22 cellular contexts compared by ENCODE assay signal in the genomic region with DNA sequence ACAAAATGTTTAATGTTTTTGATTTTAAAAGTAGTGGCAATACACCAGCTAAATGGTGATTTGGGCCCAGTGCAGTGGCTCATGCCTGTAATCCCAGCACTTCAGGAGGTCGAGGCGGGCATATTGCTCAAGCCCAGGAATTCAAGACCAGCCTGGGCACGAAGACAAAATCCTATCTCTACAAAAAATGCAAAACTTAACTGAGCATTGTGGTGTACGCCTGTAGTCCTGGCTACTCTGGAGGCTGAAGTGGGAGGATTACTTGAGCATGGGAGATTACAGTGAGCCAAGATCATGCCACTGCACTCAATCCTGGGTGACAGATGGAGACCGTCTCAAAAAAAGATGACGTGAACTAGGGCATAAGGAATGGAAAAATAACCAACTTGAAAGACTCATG. TPM values are rescaled to one million over a fixed set of nuclear protein-coding genes. Genes with fewer than 3 reads are reported as not detected.
DNase-seq lines count a peak whose midpoint lies in the region; ATAC-seq, FAIRE-seq and TF ChIP-seq lines count a peak whose summit lies in the region.
"Had no signal": no experiment of that assay in that cellular context is flagged by ENCODE, and none has a peak within 500 bp of the region (broad histone marks: within the 10 kb centered on the region; RNA-seq: fewer than 3 reads in every experiment).

No MANE protein-coding gene starts in this region.

- H3K36me3 ChIP-seq in Karpas-422 (ENCODE audit: insufficient read depth, low read length) (peaks cover 29% of the 10 kb centered on the region), K562 (ENCODE audit: control insufficient read depth, insufficient read depth, low read length) (peaks cover 46% of the 10 kb centered on the region), smooth muscle cell (ENCODE audit: low read depth) (no peaks in the 10 kb centered on the region), upper lobe of left lung (peaks cover 4 to 21% (median 8%) of the 10 kb centered on the region in 4 donors), GM23248 (ENCODE audit: low read depth) (peaks cover 18% of the 10 kb centered on the region)

- POLR2A ChIA-PET in K562 (lab: Yijun Ruan, JAX) = interaction anchor here (0.9 kb wide), 1 partner anchor 154 kb away, joined by 3 read pairs; no protein-coding TSS in a partner anchor

- peaks cover 3% of the 10 kb centered on the region for H3K9me1 ChIP-seq in K562 (ENCODE audit: control insufficient read depth, insufficient read depth, low read length)

- peaks cover 88% of the 10 kb centered on the region for H3K36me3 Mint-ChIP-seq in activated T-cell treated with anti-CD3 and anti-CD28 coated beads, Interleukin-2, amount 50 U/mL, for 24 hours (ENCODE audit: low read depth)
- peaks cover 7 to 20% of the 10 kb centered on the region in 2 donors for H3K36me3 Mint-ChIP-seq in activated T-cell treated with anti-CD3 and anti-CD28 coated beads, Interleukin-2, amount 50 U/mL, for 72 hours (ENCODE audit: insufficient read depth in 2 of 2)

- ATAC-seq in activated T-cell treated with anti-CD3 and anti-CD28 coated beads, Interleukin-2, amount 50 U/mL, for 72 hours (replicated peaks in 1 of 2) = no peak
- ATAC-seq in K562 = no peak
- ATAC-seq in upper lobe of left lung (ENCODE audit: low FRiP score in 2 of 2) = no peak
- ATAC-seq: heart left ventricle, Panc1, psoas muscle had no signal

- H3K4me1 ChIP-seq in Karpas-422 (ENCODE audit: low read length) (peaks cover 27% of the 10 kb centered on the region), K562 (replicated peaks in 1 of 2; ENCODE audit: control insufficient read depth in 2 of 2, insufficient read depth in 2 of 2, low read length in 2 of 2) (peaks cover 0 to 6% of the 10 kb centered on the region in 2 experiments; a peak in 4 of 5 replicates), smooth muscle cell (ENCODE audit: low read depth) (peaks cover 14% of the 10 kb centered on the region), upper lobe of left lung (peaks cover 11 to 14% (median 12%) of the 10 kb centered on the region in 4 donors), GM23248 (ENCODE audit: insufficient read depth) (peaks cover 24% of the 10 kb centered on the region)
- H3K4me1 ChIP-seq: SJCRH30 had no signal

- peak overlapping the region; percentile 68 for H3K27ac Mint-ChIP-seq in activated T-cell treated with anti-CD3 and anti-CD28 coated beads, Interleukin-2, amount 50 U/mL, for 24 hours
- H3K27ac Mint-ChIP-seq in activated T-cell treated with anti-CD3 and anti-CD28 coated beads, Interleukin-2, amount 50 U/mL, for 72 hours = no peak overlapping the region
- H3K27ac Mint-ChIP-seq: activated CD4-positive, alpha-beta T cell treated with anti-CD3 and anti-CD28 coated beads, Interleukin-2, amount 10 ng/mL, durations not matched to agents 7 days and 5 days; memory B cell had no signal

- H3F3A ChIP-seq in smooth muscle cell (ENCODE audit: low read depth) (peaks cover 18% of the 10 kb centered on the region), GM23248 (ENCODE audit: insufficient read depth) (peaks cover 51% of the 10 kb centered on the region)

- FAIRE-seq in K562 (lab: Jason Lieb, UNC) = peak; percentile 61
- FAIRE-seq: GM12891 had no signal

- TF ChIP-seq CTCF in K562 (IDR thresholded peaks at IDR 0.05 in 2 of 3, conservative IDR thresholded peaks at IDR 0.05 in 1 of 3; ENCODE audit: insufficient read depth in 2 of 3, low read depth in 1 of 3, low read length in 3 of 3) = no peak
- TF ChIP-seq CTCF in smooth muscle cell (IDR thresholded peaks at IDR 0.05; ENCODE audit: borderline replicate concordance, insufficient read depth, poor library complexity, severe bottlenecking) = no peak
- no peak for TF ChIP-seq CTCF in upper lobe of left lung (IDR thresholded peaks at IDR 0.05)

- no peak for TF ChIP-seq EP300 in K562 (IDR thresholded peaks at IDR 0.05; ENCODE audit: low read length)
- no peak for TF ChIP-seq EP300 in upper lobe of left lung (IDR thresholded peaks at IDR 0.05)

- peaks cover 72% of the 10 kb centered on the region for H3K79me2 ChIP-seq in Karpas-422 (ENCODE audit: low read length)
- H3K79me2 ChIP-seq in K562 (ENCODE audit: control insufficient read depth, insufficient read depth, low read length) = peaks cover 56% of the 10 kb centered on the region
- peaks cover 22% of the 10 kb centered on the region for H3K79me2 ChIP-seq in smooth muscle cell (ENCODE audit: low read depth)
- peaks cover 57% of the 10 kb centered on the region for H3K79me2 ChIP-seq in GM23248 (ENCODE audit: insufficient read depth)

- H3K4me2 ChIP-seq in Karpas-422 (ENCODE audit: low read depth, low read length, poor library complexity, severe bottlenecking) (no peak overlapping the region), K562 (ENCODE audit: insufficient read depth, low read length) (no peak overlapping the region), smooth muscle cell (no peak overlapping the region), GM23248 (ENCODE audit: unreplicated experiment) (no peak overlapping the region)
- H3K4me2 ChIP-seq: BLaER1 had no signal

- BruUV-seq in K562 (replicated peaks; lab: Mats Ljungman, UMichigan) = no TSS peak

- CTCF ChIA-PET in K562 (lab: Yijun Ruan, JAX; ENCODE audit: low intra/inter-chr PET ratio) = no interaction called here

- WGBS in K562 (ENCODE audit: insufficient coverage, low coverage, missing lambda C conversion rate) = 70% methylated on average over 5 of the region's 6 CpGs
- 89% methylated on average over 6 of the region's 6 CpGs for WGBS in smooth muscle cell (ENCODE audit: low lambda C conversion rate)
- WGBS in upper lobe of left lung, 2 donors = 92 to 93% methylated on average over 6 of the region's 6 CpGs
- WGBS in GM23248 (ENCODE audit: low coverage in 1 of 2, low lambda C conversion rate in 2 of 2, missing lambda C conversion rate in 2 of 2), 2 experiments = 92% methylated on average over 6 of the region's 6 CpGs

- H3K27me3 ChIP-seq in Karpas-422 (ENCODE audit: low read length) (no peaks in the 10 kb centered on the region), K562 (ENCODE audit: control insufficient read depth in 2 of 2, insufficient read depth in 2 of 2, low read length in 2 of 2) (no peaks in the 10 kb centered on the region), smooth muscle cell (ENCODE audit: low read depth) (no peaks in the 10 kb centered on the region), upper lobe of left lung (no peaks in the 10 kb centered on the region), GM23248 (replicated peaks; ENCODE audit: insufficient read depth) (no peaks in the 10 kb centered on the region)
- H3K27me3 ChIP-seq: BLaER1, heart left ventricle, SJCRH30 had no signal

- TF ChIP-seq POLR2A in K562 (conservative IDR thresholded peaks at IDR 0.05) = no peak
- no peak for TF ChIP-seq POLR2A in upper lobe of left lung (IDR thresholded peaks at IDR 0.05)

- peaks cover 39% of the 10 kb centered on the region for H3K4me1 Mint-ChIP-seq in activated T-cell treated with anti-CD3 and anti-CD28 coated beads, Interleukin-2, amount 50 U/mL, for 24 hours (ENCODE audit: low read depth)
- H3K4me1 Mint-ChIP-seq in activated T-cell treated with anti-CD3 and anti-CD28 coated beads, Interleukin-2, amount 50 U/mL, for 72 hours (ENCODE audit: low read depth) = peaks cover 33% of the 10 kb centered on the region

- DNase-seq in activated T-cell treated with anti-CD3 and anti-CD28 coated beads, Interleukin-2, amount 50 U/mL, for 24 hours = no peak
- no peak for DNase-seq in activated T-cell treated with anti-CD3 and anti-CD28 coated beads, Interleukin-2, amount 50 U/mL, for 72 hours
- peak; percentile 40 for DNase-seq in Karpas-422
- DNase-seq in K562 (ENCODE audit: extremely low read depth in 1 of 4, low spot score in 3 of 4) = no peak
- no peak for DNase-seq in smooth muscle cell (lab: John Stamatoyannopoulos, UW; ENCODE audit: unreplicated experiment)
- DNase-seq in NCI-H128 (lab: John Stamatoyannopoulos, UW; ENCODE audit: unreplicated experiment) = no peak
- no peak for DNase-seq in upper lobe of left lung
- DNase-seq in GM23248 = no peak
- DNase-seq: activated CD4-positive, alpha-beta T cell treated with anti-CD3 and anti-CD28 coated beads, Interleukin-2, amount 10 ng/mL, durations not matched to agents 7 days and 5 days; H9; heart left ventricle; NCI-H1048; NCI-H2029; psoas muscle; SJCRH30; stimulated activated CD8-positive, alpha-beta memory T cell treated with anti-CD3 and anti-CD28 coated beads, Interleukin-4, amount 100 ng/mL, for 48 hours; T-helper 1 cell had no signal

- H3K9ac ChIP-seq in Karpas-422 (ENCODE audit: low read length) (no peak overlapping the region), K562 (ENCODE audit: insufficient read depth in 1 of 2, low read depth in 2 of 2, low read length in 2 of 2) (no peak overlapping the region), smooth muscle cell (ENCODE audit: low read depth) (no peak overlapping the region), GM23248 (no peak overlapping the region)
- H3K9ac ChIP-seq: BLaER1 had no signal

- no peaks in the 10 kb centered on the region for H3K9me2 ChIP-seq in Karpas-422 (replicated peaks; ENCODE audit: insufficient read depth, low read length)
- no peaks in the 10 kb centered on the region for H3K9me2 ChIP-seq in GM23248 (ENCODE audit: insufficient read depth)

- intact Hi-C loops in K562 (cut with micrococcal nuclease) = no loop called here

- H3K27ac ChIP-seq in Karpas-422 (ENCODE audit: low read length) = no peak overlapping the region
- H3K27ac ChIP-seq in K562 (ENCODE audit: extremely low read depth, low read depth, low read length) = no peak overlapping the region
- peak overlapping the region; percentile 23 for H3K27ac ChIP-seq in smooth muscle cell (ENCODE audit: low read depth)
- no peak overlapping the region for H3K27ac ChIP-seq in upper lobe of left lung
- H3K27ac ChIP-seq in GM23248 = no peak overlapping the region
- H3K27ac ChIP-seq: BLaER1, heart left ventricle, psoas muscle, SJCRH30 had no signal

- TF ChIP-seq RAD21 in K562 (CRISPR knock-in tag; conservative IDR thresholded peaks at IDR 0.05 in 1 of 2, IDR thresholded peaks at IDR 0.05 in 1 of 2) = no peak

- no peak overlapping the region for H3K4me3 Mint-ChIP-seq in activated T-cell treated with anti-CD3 and anti-CD28 coated beads, Interleukin-2, amount 50 U/mL, for 24 hours
- no peak overlapping the region for H3K4me3 Mint-ChIP-seq in activated T-cell treated with anti-CD3 and anti-CD28 coated beads, Interleukin-2, amount 50 U/mL, for 72 hours
- H3K4me3 Mint-ChIP-seq: activated CD4-positive, alpha-beta T cell treated with anti-CD3 and anti-CD28 coated beads, Interleukin-2, amount 10 ng/mL, durations not matched to agents 7 days and 5 days; H9; memory B cell; type B pancreatic cell had no signal

- H2AFZ ChIP-seq in Karpas-422 (ENCODE audit: low read length) (no peak overlapping the region), K562 (ENCODE audit: low read depth, low read length) (no peak overlapping the region), smooth muscle cell (ENCODE audit: low read depth) (no peak overlapping the region), GM23248 (no peak overlapping the region)

- H3K9me3 ChIP-seq in Karpas-422 (ENCODE audit: low read length) = no peaks in the 10 kb centered on the region
- no peaks in the 10 kb centered on the region for H3K9me3 ChIP-seq in K562 (replicated peaks; ENCODE audit: control insufficient read depth, insufficient read depth, low read depth, low read length)
- no peaks in the 10 kb centered on the region for H3K9me3 ChIP-seq in smooth muscle cell (replicated peaks; ENCODE audit: low read depth)
- H3K9me3 ChIP-seq in upper lobe of left lung = no peaks in the 10 kb centered on the region
- H3K9me3 ChIP-seq in GM23248 (ENCODE audit: low read depth) = no peaks in the 10 kb centered on the region
- H3K9me3 ChIP-seq: BLaER1, heart left ventricle, psoas muscle, SJCRH30 had no signal

- no peaks in the 10 kb centered on the region for H3K27me3 Mint-ChIP-seq in activated T-cell treated with anti-CD3 and anti-CD28 coated beads, Interleukin-2, amount 50 U/mL, for 24 hours
- H3K27me3 Mint-ChIP-seq in activated T-cell treated with anti-CD3 and anti-CD28 coated beads, Interleukin-2, amount 50 U/mL, for 72 hours (ENCODE audit: low read depth) = no peaks in the 10 kb centered on the region
- H3K27me3 Mint-ChIP-seq: activated CD4-positive, alpha-beta T cell treated with anti-CD3 and anti-CD28 coated beads, Interleukin-2, amount 10 ng/mL, durations not matched to agents 7 days and 5 days; memory B cell; type B pancreatic cell had no signal

- H3K9me3 Mint-ChIP-seq in activated T-cell treated with anti-CD3 and anti-CD28 coated beads, Interleukin-2, amount 50 U/mL, for 24 hours = no peaks in the 10 kb centered on the region
- no peaks in the 10 kb centered on the region for H3K9me3 Mint-ChIP-seq in activated T-cell treated with anti-CD3 and anti-CD28 coated beads, Interleukin-2, amount 50 U/mL, for 72 hours
- H3K9me3 Mint-ChIP-seq: activated CD4-positive, alpha-beta T cell treated with anti-CD3 and anti-CD28 coated beads, Interleukin-2, amount 10 ng/mL, durations not matched to agents 7 days and 5 days; H9; memory B cell; type B pancreatic cell had no signal

- in situ Hi-C loops in K562 (cut with MboI) = no loop called here
- in situ Hi-C loops in GM23248 (cut with MboI) = no loop called here

- H3K4me3 ChIP-seq in Karpas-422 (ENCODE audit: low read length) = no peak overlapping the region
- H3K4me3 ChIP-seq in K562 = no peak overlapping the region
- H3K4me3 ChIP-seq in smooth muscle cell = no peak overlapping the region
- H3K4me3 ChIP-seq in upper lobe of left lung = no peak overlapping the region
- no peak overlapping the region for H3K4me3 ChIP-seq in GM23248
- H3K4me3 ChIP-seq: BLaER1, heart left ventricle, psoas muscle, SJCRH30 had no signal

- H4K20me1 ChIP-seq in Karpas-422 (ENCODE audit: insufficient read depth, low read depth, low read length) = peaks cover 24% of the 10 kb centered on the region
- no peaks in the 10 kb centered on the region; the same call in 1 of the 2 replicates for H4K20me1 ChIP-seq in K562 (replicated peaks; ENCODE audit: control insufficient read depth, insufficient read depth, low read length)
- H4K20me1 ChIP-seq in smooth muscle cell (ENCODE audit: low read depth) = peaks cover 30% of the 10 kb centered on the region
- no peaks in the 10 kb centered on the region for H4K20me1 ChIP-seq in GM23248 (ENCODE audit: insufficient read depth)

RNA-seq across cellular contexts. Expression of a gene that starts 4.7 kb away (rescaled TPM):
- total RNA-seq in activated T-cell treated with anti-CD3 and anti-CD28 coated beads, Interleukin-2, amount 50 U/mL, for 72 hours = 100 to 1,000 TPM; 217 to 225 TPM
- total RNA-seq in Karpas-422 (2014; rRNA removed; shearing (Covaris generic); ENCODE audit: low replicate concordance) = 396 and 770 TPM in 2 replicates
- total RNA-seq in K562 (2011; cell fraction: chromatin; rRNA removed; ENCODE audit: low replicate concordance) = 16.2 and 23.7 TPM in 2 replicates
- total RNA-seq in K562 (2011; cell fraction: nucleolus; rRNA removed) = 13.3 and 18.2 TPM in 2 replicates
- total RNA-seq in K562 (2011; cell fraction: nucleoplasm; rRNA removed) = 29.0 and 31.3 TPM in 2 replicates
- total RNA-seq in K562 (2014; rRNA removed) (270 and 365 TPM in 2 replicates), K562 (2014; rRNA removed; fragmentation: Illumina TruSeq; extraction: Trizol) (358 and 392 TPM in 2 replicates), K562 (2015; rRNA removed; fragmentation: Illumina TruSeq; extraction: Trizol) (329 and 335 TPM in 2 replicates), K562 (2021) (139 and 146 TPM in 2 replicates), smooth muscle cell (197 and 228 TPM in 2 replicates), upper lobe of left lung (100 to 1,000 TPM in 5 of 6 donors, 10 to 100 TPM in 1; 98.0 to 264 (median 171) TPM)
- polyA plus RNA-seq in K562 (2011; rRNA removed) (131 and 189 TPM in 2 replicates), K562 (2014; fragmentation: Illumina TruSeq; extraction: Trizol) (360 and 378 TPM in 2 replicates), K562 (2014; fragmentation: Nextera tagmentation; extraction: Ambion mirVana) (100 to 1,000 TPM; 625 to 674 TPM), K562 (2014; rRNA removed) (354 and 366 TPM in 2 replicates), smooth muscle cell (279 and 292 TPM in 2 replicates), GM23248 (2016; fragmentation: Nextera tagmentation; extraction: Ambion mirVana) (240 and 253 TPM in 2 replicates)
- 41.7 and 104 TPM in 2 replicates for polyA plus RNA-seq in K562 (2011; cell fraction: cytosol; rRNA removed)
- 25.6 and 49.4 TPM in 2 replicates for polyA plus RNA-seq in K562 (2011; cell fraction: nucleus; rRNA removed)
- 211 and 413 TPM in 2 replicates for polyA plus RNA-seq in K562 (2012)
- 220 and 225 TPM in 2 replicates for polyA minus RNA-seq in K562 (2011; rRNA and poly(A)+ RNA removed)
- polyA minus RNA-seq in K562 (2011; cell fraction: cytosol; rRNA and poly(A)+ RNA removed) = 38.2 and 45.7 TPM in 2 replicates
- 7.0 and 20.1 TPM in 2 replicates for polyA minus RNA-seq in K562 (2011; cell fraction: nucleus; rRNA and poly(A)+ RNA removed)
- total RNA-seq in GM23248 (2014; rRNA removed; shearing (Covaris generic)) = 89.8 and 92.5 TPM in 2 replicates

RNA-seq across cellular contexts. Expression of a gene that starts 4.8 kb away (rescaled TPM):
- total RNA-seq in activated T-cell treated with anti-CD3 and anti-CD28 coated beads, Interleukin-2, amount 50 U/mL, for 72 hours = 10 to 100 TPM; 41.6 to 52.7 TPM
- 74.0 and 82.5 TPM in 2 replicates for total RNA-seq in Karpas-422 (2014; rRNA removed; shearing (Covaris generic); ENCODE audit: low replicate concordance)
- 18.8 and 20.9 TPM in 2 replicates for total RNA-seq in K562 (2011; cell fraction: chromatin; rRNA removed; ENCODE audit: low replicate concordance)
- total RNA-seq in K562 (2011; cell fraction: nucleolus; rRNA removed) = 27.7 and 29.3 TPM in 2 replicates
- total RNA-seq in K562 (2011; cell fraction: nucleoplasm; rRNA removed) = 23.7 and 24.6 TPM in 2 replicates
- 29.7 and 30.2 TPM in 2 replicates for total RNA-seq in K562 (2014; rRNA removed)
- total RNA-seq in K562 (2014; rRNA removed; fragmentation: Illumina TruSeq; extraction: Trizol) = 24.9 and 26.9 TPM in 2 replicates
- 30.7 and 31.0 TPM in 2 replicates for total RNA-seq in K562 (2015; rRNA removed; fragmentation: Illumina TruSeq; extraction: Trizol)
- total RNA-seq in K562 (2021) = 32.3 and 33.3 TPM in 2 replicates
- 14.0 and 19.2 TPM in 2 replicates for polyA plus RNA-seq in K562 (2011; rRNA removed)
- 12.4 and 16.7 TPM in 2 replicates for polyA plus RNA-seq in K562 (2011; cell fraction: cytosol; rRNA removed)
- 8.5 and 8.7 TPM in 2 replicates for polyA plus RNA-seq in K562 (2011; cell fraction: nucleus; rRNA removed)
- 11.9 and 21.0 TPM in 2 replicates for polyA plus RNA-seq in K562 (2012)
- 20.4 and 24.4 TPM in 2 replicates for polyA plus RNA-seq in K562 (2014; fragmentation: Illumina TruSeq; extraction: Trizol)
- polyA plus RNA-seq in K562 (2014; fragmentation: Nextera tagmentation; extraction: Ambion mirVana) = under 1 TPM in 1 of 2 experiments, not detected in 1; 0.03 TPM
- polyA plus RNA-seq in K562 (2014; rRNA removed) = 18.8 and 20.9 TPM in 2 replicates
- 23.8 and 24.6 TPM in 2 replicates for polyA minus RNA-seq in K562 (2011; rRNA and poly(A)+ RNA removed)
- polyA minus RNA-seq in K562 (2011; cell fraction: cytosol; rRNA and poly(A)+ RNA removed) = 12.2 and 13.4 TPM in 2 replicates
- polyA minus RNA-seq in K562 (2011; cell fraction: nucleus; rRNA and poly(A)+ RNA removed) = 7.8 and 15.9 TPM in 2 replicates
- total RNA-seq in smooth muscle cell = 48.9 and 50.9 TPM in 2 replicates
- 35.6 and 41.0 TPM in 2 replicates for polyA plus RNA-seq in smooth muscle cell
- total RNA-seq in upper lobe of left lung = 10 to 100 TPM; 14.7 to 41.7 (median 25.5) TPM
- 92.9 and 105 TPM in 2 replicates for total RNA-seq in GM23248 (2014; rRNA removed; shearing (Covaris generic))
- polyA plus RNA-seq in GM23248 (2016; fragmentation: Nextera tagmentation; extraction: Ambion mirVana) = 40.2 and 41.9 TPM in 2 replicates

RNA-seq across cellular contexts. Expression of a gene that starts 17.0 kb away (rescaled TPM):
- total RNA-seq in activated T-cell treated with anti-CD3 and anti-CD28 coated beads, Interleukin-2, amount 50 U/mL, for 72 hours = 10 to 100 TPM; 44.1 to 53.1 TPM
- total RNA-seq in Karpas-422 (2014; rRNA removed; shearing (Covaris generic); ENCODE audit: low replicate concordance) = 62.1 and 75.1 TPM in 2 replicates
- total RNA-seq in K562 (2011; cell fraction: chromatin; rRNA removed; ENCODE audit: low replicate concordance) = 19.6 and 52.5 TPM in 2 replicates
- 11.5 and 18.7 TPM in 2 replicates for total RNA-seq in K562 (2011; cell fraction: nucleolus; rRNA removed)
- total RNA-seq in K562 (2011; cell fraction: nucleoplasm; rRNA removed) = 26.2 and 30.9 TPM in 2 replicates
- 34.0 and 34.8 TPM in 2 replicates for total RNA-seq in K562 (2014; rRNA removed)
- 29.0 and 33.9 TPM in 2 replicates for total RNA-seq in K562 (2014; rRNA removed; fragmentation: Illumina TruSeq; extraction: Trizol)
- total RNA-seq in K562 (2015; rRNA removed; fragmentation: Illumina TruSeq; extraction: Trizol) = 33.6 and 36.4 TPM in 2 replicates
- total RNA-seq in K562 (2021) = 30.7 and 35.3 TPM in 2 replicates
- 25.1 and 31.8 TPM in 2 replicates for polyA plus RNA-seq in K562 (2011; rRNA removed)
- 11.3 and 20.1 TPM in 2 replicates for polyA plus RNA-seq in K562 (2011; cell fraction: cytosol; rRNA removed)
- polyA plus RNA-seq in K562 (2011; cell fraction: nucleus; rRNA removed) = 9.1 and 11.2 TPM in 2 replicates
- 19.6 and 26.4 TPM in 2 replicates for polyA plus RNA-seq in K562 (2012)
- polyA plus RNA-seq in K562 (2014; fragmentation: Illumina TruSeq; extraction: Trizol) = 26.5 and 31.8 TPM in 2 replicates
- 10 to 100 TPM; 56.5 to 58.1 TPM for polyA plus RNA-seq in K562 (2014; fragmentation: Nextera tagmentation; extraction: Ambion mirVana)
- polyA plus RNA-seq in K562 (2014; rRNA removed) = 29.3 and 34.7 TPM in 2 replicates
- 21.7 and 23.9 TPM in 2 replicates for polyA minus RNA-seq in K562 (2011; rRNA and poly(A)+ RNA removed)
- 6.6 and 7.9 TPM in 2 replicates for polyA minus RNA-seq in K562 (2011; cell fraction: cytosol; rRNA and poly(A)+ RNA removed)
- 9.6 and 15.3 TPM in 2 replicates for polyA minus RNA-seq in K562 (2011; cell fraction: nucleus; rRNA and poly(A)+ RNA removed)
- total RNA-seq in smooth muscle cell = 12.9 and 18.7 TPM in 2 replicates
- 14.7 and 15.7 TPM in 2 replicates for polyA plus RNA-seq in smooth muscle cell
- total RNA-seq in upper lobe of left lung = 10 to 100 TPM in 1 of 6 donors, 1 to 10 TPM in 5; 1.6 to 13.6 (median 8.1) TPM
- 9.6 and 12.0 TPM in 2 replicates for total RNA-seq in GM23248 (2014; rRNA removed; shearing (Covaris generic))
- 14.6 and 17.5 TPM in 2 replicates for polyA plus RNA-seq in GM23248 (2016; fragmentation: Nextera tagmentation; extraction: Ambion mirVana)

RNA-seq across cellular contexts. Expression of a gene that starts 19.3 kb away (rescaled TPM):
- 1 to 10 TPM; 6.0 to 6.6 TPM for total RNA-seq in activated T-cell treated with anti-CD3 and anti-CD28 coated beads, Interleukin-2, amount 50 U/mL, for 72 hours
- total RNA-seq in Karpas-422 (2014; rRNA removed; shearing (Covaris generic); ENCODE audit: low replicate concordance) = 23.1 and 29.7 TPM in 2 replicates
- total RNA-seq in K562 (2011; cell fraction: chromatin; rRNA removed; ENCODE audit: low replicate concordance) = 3.6 and 4.2 TPM in 2 replicates
- total RNA-seq in K562 (2011; cell fraction: nucleolus; rRNA removed) = 4.7 and 5.5 TPM in 2 replicates
- 3.3 and 3.6 TPM in 2 replicates for total RNA-seq in K562 (2011; cell fraction: nucleoplasm; rRNA removed)
- total RNA-seq in K562 (2014; rRNA removed) (14.6 and 14.7 TPM in 2 replicates), K562 (2014; rRNA removed; fragmentation: Illumina TruSeq; extraction: Trizol) (11.1 and 12.5 TPM in 2 replicates), K562 (2015; rRNA removed; fragmentation: Illumina TruSeq; extraction: Trizol) (10.6 and 11.2 TPM in 2 replicates), K562 (2021) (11.0 and 11.7 TPM in 2 replicates), smooth muscle cell (12.0 and 14.0 TPM in 2 replicates), upper lobe of left lung (10 to 100 TPM in 3 of 6 donors, 1 to 10 TPM in 3; 6.1 to 17.6 (median 9.6) TPM)
- polyA plus RNA-seq in K562 (2011; rRNA removed) (7.8 and 10.3 TPM in 2 replicates), K562 (2014; fragmentation: Illumina TruSeq; extraction: Trizol) (11.2 and 11.4 TPM in 2 replicates), K562 (2014; fragmentation: Nextera tagmentation; extraction: Ambion mirVana) (1 to 10 TPM; 2.4 to 4.0 TPM), K562 (2014; rRNA removed) (12.0 and 13.9 TPM in 2 replicates), smooth muscle cell (10.4 and 11.3 TPM in 2 replicates), GM23248 (2016; fragmentation: Nextera tagmentation; extraction: Ambion mirVana) (11.1 and 12.8 TPM in 2 replicates)
- 3.9 and 6.6 TPM in 2 replicates for polyA plus RNA-seq in K562 (2011; cell fraction: cytosol; rRNA removed)
- 2.7 and 3.3 TPM in 2 replicates for polyA plus RNA-seq in K562 (2011; cell fraction: nucleus; rRNA removed)
- 6.7 and 8.7 TPM in 2 replicates for polyA plus RNA-seq in K562 (2012)
- 4.6 and 5.2 TPM in 2 replicates for polyA minus RNA-seq in K562 (2011; rRNA and poly(A)+ RNA removed)
- 3.2 and 3.5 TPM in 2 replicates for polyA minus RNA-seq in K562 (2011; cell fraction: cytosol; rRNA and poly(A)+ RNA removed)
- polyA minus RNA-seq in K562 (2011; cell fraction: nucleus; rRNA and poly(A)+ RNA removed) = 2.8 and 3.4 TPM in 2 replicates
- total RNA-seq in GM23248 (2014; rRNA removed; shearing (Covaris generic)) = 11.0 and 11.1 TPM in 2 replicates

RNA-seq across cellular contexts. Expression of a gene that starts 29.6 kb away (rescaled TPM):
- total RNA-seq in activated T-cell treated with anti-CD3 and anti-CD28 coated beads, Interleukin-2, amount 50 U/mL, for 72 hours = 1,000 to 10,000 TPM; 2,081 to 2,628 TPM
- total RNA-seq in Karpas-422 (2014; rRNA removed; shearing (Covaris generic); ENCODE audit: low replicate concordance) = 4,193 and 11,491 TPM in 2 replicates
- total RNA-seq in K562 (2011; cell fraction: chromatin; rRNA removed; ENCODE audit: low replicate concordance) = 195 and 300 TPM in 2 replicates
- 873 and 1,048 TPM in 2 replicates for total RNA-seq in K562 (2011; cell fraction: nucleolus; rRNA removed)
- 995 and 2,020 TPM in 2 replicates for total RNA-seq in K562 (2011; cell fraction: nucleoplasm; rRNA removed)
- total RNA-seq in K562 (2014; rRNA removed) (1,697 and 2,097 TPM in 2 replicates), K562 (2014; rRNA removed; fragmentation: Illumina TruSeq; extraction: Trizol) (2,267 and 2,448 TPM in 2 replicates), K562 (2015; rRNA removed; fragmentation: Illumina TruSeq; extraction: Trizol) (1,631 and 1,703 TPM in 2 replicates), K562 (2021) (1,545 and 1,745 TPM in 2 replicates), smooth muscle cell (6,053 and 7,688 TPM in 2 replicates), upper lobe of left lung (1,000 to 10,000 TPM in 4 of 6 donors, 100 to 1,000 TPM in 2; 308 to 5,471 (median 1,242) TPM)
- polyA plus RNA-seq in K562 (2011; rRNA removed) (4,700 and 6,302 TPM in 2 replicates), K562 (2014; fragmentation: Illumina TruSeq; extraction: Trizol) (2,124 and 2,563 TPM in 2 replicates), K562 (2014; fragmentation: Nextera tagmentation; extraction: Ambion mirVana) (1,000 to 10,000 TPM; 3,039 to 3,940 TPM), K562 (2014; rRNA removed) (5,012 and 5,352 TPM in 2 replicates), smooth muscle cell (1,151 and 1,263 TPM in 2 replicates), GM23248 (2016; fragmentation: Nextera tagmentation; extraction: Ambion mirVana) (980 and 1,000 TPM in 2 replicates)
- polyA plus RNA-seq in K562 (2011; cell fraction: cytosol; rRNA removed) = 14,332 and 23,945 TPM in 2 replicates
- 1,717 and 2,801 TPM in 2 replicates for polyA plus RNA-seq in K562 (2011; cell fraction: nucleus; rRNA removed)
- polyA plus RNA-seq in K562 (2012) = 3,166 and 9,985 TPM in 2 replicates
- polyA minus RNA-seq in K562 (2011; rRNA and poly(A)+ RNA removed) = 729 and 894 TPM in 2 replicates
- polyA minus RNA-seq in K562 (2011; cell fraction: cytosol; rRNA and poly(A)+ RNA removed) = 383 and 451 TPM in 2 replicates
- 167 and 339 TPM in 2 replicates for polyA minus RNA-seq in K562 (2011; cell fraction: nucleus; rRNA and poly(A)+ RNA removed)
- 2,075 and 5,928 TPM in 2 replicates for total RNA-seq in GM23248 (2014; rRNA removed; shearing (Covaris generic))
